ENCODE assay signal across 8 cellular contexts in the genomic region with DNA sequence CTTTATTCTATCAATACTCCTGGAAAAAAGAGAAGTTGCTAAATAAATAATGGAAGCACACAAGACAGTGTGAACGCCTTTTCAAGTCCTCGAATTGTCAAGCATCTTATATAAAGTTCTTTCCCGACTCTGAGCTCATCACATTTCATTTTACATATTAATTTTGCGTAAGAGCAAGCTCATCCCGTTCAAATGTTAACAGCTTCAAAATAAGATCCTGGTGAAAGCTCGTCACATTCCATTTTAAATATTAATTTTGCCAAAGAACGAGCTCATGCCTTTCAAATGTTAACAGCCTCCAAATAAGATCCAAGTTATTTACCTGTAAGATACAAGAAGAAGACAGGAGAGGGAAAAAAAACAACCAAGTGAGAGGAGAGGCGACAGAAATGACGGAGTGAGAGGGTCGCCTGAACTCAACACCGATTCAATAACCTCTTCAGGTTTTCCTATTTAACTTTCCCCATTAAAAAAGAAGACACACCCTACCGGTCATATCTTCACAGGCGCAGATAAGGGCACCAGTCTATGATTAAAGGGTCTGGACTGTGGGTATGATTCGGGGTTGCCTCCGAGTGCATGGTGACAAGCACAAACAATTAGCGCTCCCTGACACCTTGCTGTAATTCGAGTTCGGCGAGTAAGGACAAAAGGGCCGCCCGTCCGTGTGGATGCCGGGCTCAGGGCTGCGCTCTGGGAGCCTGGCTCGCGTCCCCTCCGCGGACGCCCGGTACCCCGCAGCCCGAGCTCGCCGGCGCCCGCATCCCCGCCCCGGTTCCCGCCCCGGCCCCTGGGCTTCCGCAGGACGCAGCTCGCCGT.
DNase-seq lines count a peak whose midpoint lies in the region; ATAC-seq and TF ChIP-seq lines count a peak whose summit lies in the region.

No MANE protein-coding gene starts in this region.

- peaks cover 5% of the 10 kb centered on the region for H3K9me3 Mint-ChIP-seq in mesothelial cell of epicardium

- peak overlapping the region; percentile 84 for H3K27ac Mint-ChIP-seq in mesothelial cell of epicardium

- H3K27me3 Mint-ChIP-seq in mesothelial cell of epicardium (ENCODE audit: low read depth), result peaks cover 2% of the 10 kb centered on the region

- H3K9ac ChIP-seq in colonic mucosa (ENCODE audit: low read depth in 2 of 2, low read length in 2 of 2), result peak overlapping the region; percentile 70 to 89

- no peaks in the 10 kb centered on the region for H3K36me3 ChIP-seq in colonic mucosa
- no peaks in the 10 kb centered on the region for H3K36me3 ChIP-seq in urinary bladder (ENCODE audit: insufficient read depth)

- peak overlapping the region; percentile 76 for H3K4me3 Mint-ChIP-seq in mesothelial cell of epicardium

- DNase-seq in AML-193 (lab: John Stamatoyannopoulos, UW), result peak; percentile 2 to 14
- peak; percentile 29 for DNase-seq in RPMI7951 (ENCODE audit: low read depth)
- DNase-seq in colonic mucosa, result peak; percentile 42
- DNase-seq in mesothelial cell of epicardium (ENCODE audit: low spot score in 2 of 2, unreplicated experiment in 2 of 2), result peak in 1 of 2 experiments; percentile 42
- DNase-seq in SKM-1 treated with dmso at 0.1 percent for 144 hours (lab: John Stamatoyannopoulos, UW; ENCODE audit: unreplicated experiment), result no peak

- H3K4me3 ChIP-seq in colonic mucosa (peak overlapping the region; percentile 69), urinary bladder (ENCODE audit: low read depth, low read length) (peak overlapping the region; percentile 90)

- peaks cover 4% of the 10 kb centered on the region for H3K36me3 Mint-ChIP-seq in mesothelial cell of epicardium

- H3K4me1 Mint-ChIP-seq in mesothelial cell of epicardium, result peaks cover 28% of the 10 kb centered on the region

- H3K9me3 ChIP-seq in colonic mucosa, result no peaks in the 10 kb centered on the region

- H3K27me3 ChIP-seq in colonic mucosa, result no peaks in the 10 kb centered on the region

- ATAC-seq in GM18502 (IDR thresholded peaks at IDR 0.05; ENCODE audit: poor library complexity, unreplicated experiment) (peak; percentile 37), HG03175 (IDR thresholded peaks at IDR 0.05; ENCODE audit: unreplicated experiment) (peak; percentile 27)

- H3K27ac ChIP-seq in colonic mucosa (peak overlapping the region; percentile 85), urinary bladder (ENCODE audit: low read depth) (peak overlapping the region; percentile 80)

- H3K4me1 ChIP-seq in colonic mucosa, result peaks cover 6% of the 10 kb centered on the region
- H3K4me1 ChIP-seq in urinary bladder (ENCODE audit: insufficient read depth), result no peaks in the 10 kb centered on the region

- intact Hi-C loops in colonic mucosa (cut with DNase I), result no loop called here

- WGBS in urinary bladder, result 4% methylated on average over 44 of the region's 44 CpGs

- TF ChIP-seq CTCF in colonic mucosa (IDR thresholded peaks at IDR 0.05) (no peak), mesothelial cell of epicardium (IDR thresholded peaks at IDR 0.05; ENCODE audit: unreplicated experiment) (no peak)
